ENCODE assay signal across 9 cellular contexts in genomic region chr10:89295597-89295996, GRCh38. TPM values are rescaled to one million over a fixed set of nuclear protein-coding genes. Genes with fewer than 3 reads are reported as not detected.
A peak's percentile ranks its signal among the peaks of the same experiment; 100 is the strongest.
DNase-seq lines count a peak whose midpoint lies in the region; ATAC-seq and TF ChIP-seq lines count a peak whose summit lies in the region.
"Had no signal": no experiment of that assay in that cellular context is flagged by ENCODE, and none has a peak within 500 bp of the region (broad histone marks: within the 10 kb centered on the region; RNA-seq: fewer than 3 reads in every experiment).

No MANE protein-coding gene starts in this region.

- no peaks in the 10 kb centered on the region for H3K27me3 ChIP-seq in Loucy (ENCODE audit: insufficient read depth, low read length, poor library complexity, severe bottlenecking)
- H3K27me3 ChIP-seq in endodermal cell (ENCODE audit: control insufficient read depth, insufficient read depth, low read length, poor library complexity, severe bottlenecking), result no peaks in the 10 kb centered on the region
- no peaks in the 10 kb centered on the region for H3K27me3 ChIP-seq in rectal smooth muscle tissue (ENCODE audit: control insufficient read depth, insufficient read depth, low read length)

- 0 out of 2 replicates have a peak overlapping the region, but pooled peaks have one; percentile 7 for H2AFZ ChIP-seq in Loucy (ENCODE audit: low read length)

- 100% methylated on average over 1 of the region's 1 CpG; no CpG with 5 or more reads in 1 of the 2 experiments for WGBS in endodermal cell (ENCODE audit: insufficient coverage in 1 of 2, insufficient read length in 1 of 2), 2 experiments

- peaks cover 8% of the 10 kb centered on the region for H3K4me1 Mint-ChIP-seq in endodermal cell

- H3K4me3 Mint-ChIP-seq in endodermal cell, result no peak overlapping the region

- H3K27me3 Mint-ChIP-seq in endodermal cell (ENCODE audit: insufficient read depth), result peaks cover 2% of the 10 kb centered on the region

- H3F3A ChIP-seq in Loucy (ENCODE audit: low read depth), result no peaks in the 10 kb centered on the region

- DNase-seq in EL (peak; percentile 45), endodermal cell (no peak), D341Med (ENCODE audit: low spot score) (no peak)
- DNase-seq: activated T-cell treated with anti-CD3 and anti-CD28 coated beads, Interleukin-2, amount 50 U/mL, for 48 hours had no signal

- H3K9me3 ChIP-seq in Loucy (ENCODE audit: insufficient read depth, low read depth, low read length), result peaks cover 4% of the 10 kb centered on the region; the same call in 1 of the 2 replicates
- peaks cover 5% of the 10 kb centered on the region for H3K9me3 ChIP-seq in endodermal cell (ENCODE audit: control insufficient read depth, low read length)

- H3K79me2 ChIP-seq in Loucy (ENCODE audit: insufficient read depth, low read length), result no peaks in the 10 kb centered on the region

- H3K4me1 ChIP-seq in Loucy (ENCODE audit: insufficient read depth, low read length, poor library complexity, severe bottlenecking) (no peaks in the 10 kb centered on the region), endodermal cell (ENCODE audit: control insufficient read depth, insufficient read depth, low read length) (no peaks in the 10 kb centered on the region), rectal smooth muscle tissue (ENCODE audit: control insufficient read depth, insufficient read depth, low read length) (peaks cover 7% of the 10 kb centered on the region)

- no peaks in the 10 kb centered on the region for H4K20me1 ChIP-seq in Loucy (ENCODE audit: insufficient read depth, low read length, poor library complexity, severe bottlenecking)

- H3K4me3 ChIP-seq in Loucy (ENCODE audit: low read length, poor library complexity, severe bottlenecking), result no peak overlapping the region
- no peak overlapping the region for H3K4me3 ChIP-seq in endodermal cell (ENCODE audit: low read length)
- no peak overlapping the region for H3K4me3 ChIP-seq in rectal smooth muscle tissue (ENCODE audit: low read length)

- ATAC-seq in HG03039 (IDR thresholded peaks at IDR 0.05; ENCODE audit: unreplicated experiment), result no peak
- no peak for ATAC-seq in HG02852 (IDR thresholded peaks at IDR 0.05; ENCODE audit: unreplicated experiment)
- no peak for ATAC-seq in HG02885 (IDR thresholded peaks at IDR 0.05; ENCODE audit: poor library complexity, unreplicated experiment)

- no peaks in the 10 kb centered on the region for H3K36me3 ChIP-seq in Loucy (ENCODE audit: insufficient read depth, low read length)
- H3K36me3 ChIP-seq in endodermal cell (ENCODE audit: control insufficient read depth, insufficient read depth, low read length), result no peaks in the 10 kb centered on the region
- H3K36me3 ChIP-seq in rectal smooth muscle tissue (ENCODE audit: control insufficient read depth, insufficient read depth, low read length), result no peaks in the 10 kb centered on the region

- peak overlapping the region; percentile 23 for H3K27ac Mint-ChIP-seq in endodermal cell

- no peaks in the 10 kb centered on the region for H3K9me3 Mint-ChIP-seq in endodermal cell

- H3K4me2 ChIP-seq in Loucy (ENCODE audit: low read depth, low read length, poor library complexity, severe bottlenecking), result no peak overlapping the region

- H3K36me3 Mint-ChIP-seq in endodermal cell (ENCODE audit: low read depth), result no peaks in the 10 kb centered on the region

- no peak overlapping the region for H3K27ac ChIP-seq in endodermal cell (ENCODE audit: low read depth, low read length)
- peak overlapping the region; percentile 56 for H3K27ac ChIP-seq in rectal smooth muscle tissue (ENCODE audit: low read depth, low read length)

- no peak overlapping the region for H3K9ac ChIP-seq in Loucy (ENCODE audit: low read depth, low read length, poor library complexity, severe bottlenecking)
- no peak overlapping the region for H3K9ac ChIP-seq in endodermal cell (ENCODE audit: extremely low read depth, low read length, poor library complexity, severe bottlenecking)
- H3K9ac ChIP-seq in rectal smooth muscle tissue (ENCODE audit: low read length), result no peak overlapping the region

- TF ChIP-seq CTCF in Loucy (conservative IDR thresholded peaks at IDR 0.05; ENCODE audit: low read length) (no peak), endodermal cell (conservative IDR thresholded peaks at IDR 0.05) (no peak)

- H3K9me2 ChIP-seq in Loucy (replicated peaks; ENCODE audit: low read depth, low read length), result no peaks in the 10 kb centered on the region

RNA-seq across cellular contexts. Expression of gene IFIT2, which starts 6.2 kb away (rescaled TPM):
- under 1 TPM in 1 of 2 donors, not detected in 1; 0.37 TPM for total RNA-seq in endodermal cell
- polyA plus RNA-seq in endodermal cell (2013, experiment 1 of 2), result 0.11 TPM
- polyA plus RNA-seq in endodermal cell (2013, experiment 2 of 2), result 0.12 TPM

RNA-seq across cellular contexts. Expression of gene IFIT3, which starts 32.2 kb away (rescaled TPM):
- total RNA-seq in endodermal cell, result under 1 TPM in 1 of 2 donors, not detected in 1; 0.42 TPM
- polyA plus RNA-seq in endodermal cell (2013, experiment 1 of 2), result 0.61 TPM
- polyA plus RNA-seq in endodermal cell (2013, experiment 2 of 2), result 0.41 TPM

RNA-seq across cellular contexts. Expression of gene LIPA, which starts 44.0 kb away (rescaled TPM):
- 10 to 100 TPM; 17.7 to 18.4 TPM for total RNA-seq in endodermal cell
- 39.5 TPM for polyA plus RNA-seq in endodermal cell (2013, experiment 1 of 2)
- 33.0 TPM for polyA plus RNA-seq in endodermal cell (2013, experiment 2 of 2)
